In the genomic region with DNA sequence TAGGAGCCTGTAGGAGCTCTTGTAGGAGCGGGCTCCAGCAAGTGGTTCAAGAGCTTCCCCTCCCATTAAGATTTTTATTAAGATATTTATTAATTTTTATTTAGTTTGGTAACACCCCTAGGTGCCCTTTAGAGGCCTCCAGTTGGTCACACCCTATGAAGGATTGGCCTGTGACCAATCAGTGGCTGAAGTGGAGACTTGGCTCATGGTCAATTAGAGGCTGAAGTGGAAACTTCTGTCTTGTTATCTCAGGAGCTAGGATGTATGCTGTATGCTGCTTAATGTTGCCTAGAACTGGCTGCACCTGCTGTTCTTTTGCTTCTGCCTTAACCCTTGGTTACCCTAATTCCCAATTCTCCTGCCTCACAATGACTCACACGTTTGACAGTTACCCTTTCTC, we compare ENCODE assay signal across 25 cellular contexts. TPM values are rescaled to one million over a fixed set of nuclear protein-coding genes. Genes with fewer than 3 reads are reported as not detected.
A peak's percentile ranks its signal among the peaks of the same experiment; 100 is the strongest.
DNase-seq lines count a peak whose midpoint lies in the region; ATAC-seq, FAIRE-seq and TF ChIP-seq lines count a peak whose summit lies in the region.
"Had no signal": no experiment of that assay in that cellular context is flagged by ENCODE, and none has a peak within 500 bp of the region (broad histone marks: within the 10 kb centered on the region; RNA-seq: fewer than 3 reads in every experiment).

No MANE protein-coding gene starts in this region.

- TF ChIP-seq RAD21 in K562 (CRISPR knock-in tag; conservative IDR thresholded peaks at IDR 0.05 in 1 of 2, IDR thresholded peaks at IDR 0.05 in 1 of 2): no peak

- H3K27ac ChIP-seq in right atrium auricular region (no peak overlapping the region), K562 (ENCODE audit: extremely low read depth, low read depth, low read length) (no peak overlapping the region), thyroid gland (no peak overlapping the region)
- H3K27ac ChIP-seq: 22Rv1; BLaER1 treated with 17β-estradiol and CSF1 and Interleukin-3, amounts not matched to agents 10 nM and 100 nM; KMS-11 had no signal

- H3K9ac ChIP-seq in K562 (ENCODE audit: insufficient read depth in 1 of 2, low read depth in 2 of 2, low read length in 2 of 2): no peak overlapping the region
- H3K9ac ChIP-seq: BLaER1 treated with 17β-estradiol and CSF1 and Interleukin-3, amounts not matched to agents 10 nM and 100 nM; KMS-11 had no signal

- TF ChIP-seq CTCF in right atrium auricular region (IDR thresholded peaks at IDR 0.05) (no peak), K562 (IDR thresholded peaks at IDR 0.05 in 2 of 3, conservative IDR thresholded peaks at IDR 0.05 in 1 of 3; ENCODE audit: insufficient read depth in 2 of 3, low read depth in 1 of 3, low read length in 3 of 3) (no peak), thyroid gland (IDR thresholded peaks at IDR 0.05) (no peak), BE2C (IDR thresholded peaks at IDR 0.05; ENCODE audit: low read depth, low read length) (no peak)

- H3K36me3 ChIP-seq in right atrium auricular region: no peaks in the 10 kb centered on the region
- H3K36me3 ChIP-seq in K562 (ENCODE audit: control insufficient read depth, insufficient read depth, low read length): no peaks in the 10 kb centered on the region
- H3K36me3 ChIP-seq in thyroid gland: no peaks in the 10 kb centered on the region
- H3K36me3 ChIP-seq in BE2C: no peaks in the 10 kb centered on the region
- H3K36me3 ChIP-seq: BLaER1 treated with 17β-estradiol and CSF1 and Interleukin-3, amounts not matched to agents 10 nM and 100 nM had no signal

- POLR2A ChIA-PET in K562 (lab: Yijun Ruan, JAX): no interaction called here

- 23% methylated on average over 2 of the region's 2 CpGs for WGBS in K562 (ENCODE audit: insufficient coverage, low coverage, missing lambda C conversion rate)
- 53 to 64% methylated on average over 2 of the region's 2 CpGs for WGBS in thyroid gland, 2 donors

- CTCF ChIA-PET in K562 (lab: Yijun Ruan, JAX; ENCODE audit: low intra/inter-chr PET ratio): no interaction called here

- BruUV-seq in K562 (replicated peaks; lab: Mats Ljungman, UMichigan): no TSS peak

- no peaks in the 10 kb centered on the region for H3K9me1 ChIP-seq in K562 (ENCODE audit: control insufficient read depth, insufficient read depth, low read length)

- H3K4me3 ChIP-seq in right atrium auricular region (no peak overlapping the region), K562 (no peak overlapping the region), thyroid gland (replicated peaks in 1 of 3) (no peak overlapping the region), BE2C (ENCODE audit: low read depth, low read length) (no peak overlapping the region)
- H3K4me3 ChIP-seq: BLaER1 treated with 17β-estradiol and CSF1 and Interleukin-3, amounts not matched to agents 10 nM and 100 nM; GM23338 had no signal

- no peak overlapping the region for H3K4me2 ChIP-seq in K562 (ENCODE audit: insufficient read depth, low read length)
- H3K4me2 ChIP-seq: GM23338, KMS-11 had no signal

- no peaks in the 10 kb centered on the region for H3K9me3 ChIP-seq in right atrium auricular region
- H3K9me3 ChIP-seq in K562 (replicated peaks; ENCODE audit: control insufficient read depth, insufficient read depth, low read depth, low read length): no peaks in the 10 kb centered on the region; the same call in 1 of the 2 replicates
- H3K9me3 ChIP-seq in thyroid gland: no peaks in the 10 kb centered on the region
- no peaks in the 10 kb centered on the region for H3K9me3 ChIP-seq in BE2C
- H3K9me3 ChIP-seq: Caco-2 had no signal

- FAIRE-seq in K562 (lab: Jason Lieb, UNC): no peak
- FAIRE-seq: GM18507, HTR-8/SVneo had no signal

- TF ChIP-seq POLR2A in K562 (conservative IDR thresholded peaks at IDR 0.05) (no peak), thyroid gland (IDR thresholded peaks at IDR 0.05) (no peak)

- no peaks in the 10 kb centered on the region for H3K79me2 ChIP-seq in K562 (ENCODE audit: control insufficient read depth, insufficient read depth, low read length)

- H3K27me3 ChIP-seq in right atrium auricular region (no peaks in the 10 kb centered on the region), K562 (ENCODE audit: control insufficient read depth in 2 of 2, insufficient read depth in 2 of 2, low read length in 2 of 2) (no peaks in the 10 kb centered on the region), thyroid gland (no peaks in the 10 kb centered on the region), BE2C (no peaks in the 10 kb centered on the region)
- H3K27me3 ChIP-seq: BLaER1 treated with 17β-estradiol and CSF1 and Interleukin-3, amounts not matched to agents 10 nM and 100 nM had no signal

- ATAC-seq in Right ventricle myocardium superior (ENCODE audit: poor library complexity) (peak; percentile 48), K562 (no peak), HG02870 (IDR thresholded peaks at IDR 0.05; ENCODE audit: unreplicated experiment) (no peak)
- ATAC-seq: GM23338 had no signal

- peak; percentile 46 for DNase-seq in DMS53 (lab: John Stamatoyannopoulos, UW)
- DNase-seq in DMS53 treated with DMSO at 0.1 percent for 48 hours (lab: John Stamatoyannopoulos, UW; ENCODE audit: unreplicated experiment): no peak
- DNase-seq in Right ventricle myocardium superior: no peak
- no peak for DNase-seq in right atrium auricular region (ENCODE audit: low spot score)
- DNase-seq in K562 (ENCODE audit: extremely low read depth in 1 of 4, low spot score in 3 of 4): peak in 1 of 4 experiments; percentile 18
- peak; percentile 60 to 72 for DNase-seq in thyroid gland
- DNase-seq in BE2C: no peak
- DNase-seq: ACHN; Caco-2; CD4-positive, alpha-beta memory T cell; DMS 273 treated with DMSO at 0.1 percent for 48 hours; GDM1; HCEC 1CT; NCI-H1105; NCI-H1694; NCI-H226; NCI-H524 treated with DMSO at 0.1 percent for 48 hours; SHP77 had no signal

- no peak overlapping the region for H2AFZ ChIP-seq in K562 (ENCODE audit: low read depth, low read length)
- H2AFZ ChIP-seq: GM23338 had no signal

- TF ChIP-seq EP300 in K562 (IDR thresholded peaks at IDR 0.05; ENCODE audit: low read length): no peak

- H4K20me1 ChIP-seq in K562 (replicated peaks; ENCODE audit: control insufficient read depth, insufficient read depth, low read length): no peaks in the 10 kb centered on the region
- H4K20me1 ChIP-seq: BLaER1 treated with 17β-estradiol and CSF1 and Interleukin-3, amounts not matched to agents 10 nM and 100 nM had no signal

- in situ Hi-C loops in K562 (cut with MboI): no loop called here

- H3K4me1 ChIP-seq in right atrium auricular region (peaks cover 0 to 26% of the 10 kb centered on the region in 2 donors), K562 (replicated peaks in 1 of 2; ENCODE audit: control insufficient read depth in 2 of 2, insufficient read depth in 2 of 2, low read length in 2 of 2) (peaks cover 0 to 10% of the 10 kb centered on the region in 2 experiments; a peak in 2 of 5 replicates), thyroid gland (peaks cover 3 to 15% of the 10 kb centered on the region in 2 donors), BE2C (no peaks in the 10 kb centered on the region)
- H3K4me1 ChIP-seq: Caco-2 had no signal

- intact Hi-C loops in Right ventricle myocardium superior (cut with DNase I): no loop called here
- intact Hi-C loops in K562 (cut with micrococcal nuclease): loop anchor here (10.0 kb wide), 1 partner anchor 407 kb away; no protein-coding TSS in a partner anchor
- intact Hi-C loops in thyroid gland (cut with DNase I): no loop called here

RNA-seq across cellular contexts. Expression of a gene that starts 48.7 kb away (rescaled TPM):
- total RNA-seq in Right ventricle myocardium superior: 1.3 TPM
- 100 to 1,000 TPM in 1 of 2 donors, 10 to 100 TPM in 1; 31.4 to 135 TPM for total RNA-seq in right atrium auricular region
- 0.28 and 0.58 TPM in 2 replicates for total RNA-seq in K562 (2011; cell fraction: chromatin; rRNA removed; ENCODE audit: low replicate concordance)
- total RNA-seq in K562 (2011; cell fraction: nucleolus; rRNA removed): 0.50 and 0.53 TPM in 2 replicates
- total RNA-seq in K562 (2011; cell fraction: nucleoplasm; rRNA removed): 0.73 and 0.99 TPM in 2 replicates
- total RNA-seq in K562 (2014; rRNA removed): 0.08 and 0.27 TPM in 2 replicates
- total RNA-seq in K562 (2014; rRNA removed; fragmentation: Illumina TruSeq; extraction: Trizol): 0.32 and 0.69 TPM in 2 replicates
- total RNA-seq in K562 (2015; rRNA removed; fragmentation: Illumina TruSeq; extraction: Trizol): 1.5 and 1.8 TPM in 2 replicates
- 0.27 and 0.49 TPM in 2 replicates for total RNA-seq in K562 (2021)
- 0.54 and 0.71 TPM in 2 replicates for polyA plus RNA-seq in K562 (2011; rRNA removed)
- polyA plus RNA-seq in K562 (2011; cell fraction: cytosol; rRNA removed): 0.19 TPM in 2 replicates
- polyA plus RNA-seq in K562 (2011; cell fraction: nucleus; rRNA removed): 0.18 and 0.59 TPM in 2 replicates
- 0.76 and 0.79 TPM in 2 replicates for polyA plus RNA-seq in K562 (2012)
- polyA plus RNA-seq in K562 (2014; fragmentation: Illumina TruSeq; extraction: Trizol): 0.43 and 0.54 TPM in 2 replicates
- 1 to 10 TPM; 1.4 to 1.7 TPM for polyA plus RNA-seq in K562 (2014; fragmentation: Nextera tagmentation; extraction: Ambion mirVana)
- 0.65 and 1.9 TPM in 2 replicates for polyA plus RNA-seq in K562 (2014; rRNA removed)
- 0.28 and 0.39 TPM in 2 replicates for polyA minus RNA-seq in K562 (2011; rRNA and poly(A)+ RNA removed)
- polyA minus RNA-seq in K562 (2011; cell fraction: cytosol; rRNA and poly(A)+ RNA removed): not detected in 2 replicates
- 0.27 and 0.33 TPM in 2 replicates for polyA minus RNA-seq in K562 (2011; cell fraction: nucleus; rRNA and poly(A)+ RNA removed)
- under 1 TPM in 1 of 4 donors, not detected in 3; 0.54 TPM for total RNA-seq in thyroid gland
- polyA plus RNA-seq in BE2C (2012; ENCODE audit: insufficient read depth, insufficient read length, low read depth): not detected
- total RNA-seq: Caco-2, GM23338 had no signal
- polyA plus RNA-seq: CD4-positive, alpha-beta memory T cell; GM23338 had no signal

Comparison
In these comparisons a context has a peak if more than half of its experiments do, and no peak if none do; other contexts are left out.
1. DNase-seq: peak in DMS53 (single experiment) and thyroid gland (2 of 2); none in DMS53 treated with DMSO at 0.1 percent for 48 hours (single experiment), Right ventricle myocardium superior (single experiment), right atrium auricular region (single experiment) and BE2C (single experiment).
2. RNA of a gene that starts 48.7 kb away (total RNA-seq): 31.4 to 135 TPM in right atrium auricular region; 1.3 TPM in Right ventricle myocardium superior (single experiment), 0.08 to 1.8 TPM in K562 and 0.54 TPM in thyroid gland; every median in the first group is over 10 times any median in the second.